Comparison of ENCODE assay signal across 1 cellular context in the genomic region with DNA sequence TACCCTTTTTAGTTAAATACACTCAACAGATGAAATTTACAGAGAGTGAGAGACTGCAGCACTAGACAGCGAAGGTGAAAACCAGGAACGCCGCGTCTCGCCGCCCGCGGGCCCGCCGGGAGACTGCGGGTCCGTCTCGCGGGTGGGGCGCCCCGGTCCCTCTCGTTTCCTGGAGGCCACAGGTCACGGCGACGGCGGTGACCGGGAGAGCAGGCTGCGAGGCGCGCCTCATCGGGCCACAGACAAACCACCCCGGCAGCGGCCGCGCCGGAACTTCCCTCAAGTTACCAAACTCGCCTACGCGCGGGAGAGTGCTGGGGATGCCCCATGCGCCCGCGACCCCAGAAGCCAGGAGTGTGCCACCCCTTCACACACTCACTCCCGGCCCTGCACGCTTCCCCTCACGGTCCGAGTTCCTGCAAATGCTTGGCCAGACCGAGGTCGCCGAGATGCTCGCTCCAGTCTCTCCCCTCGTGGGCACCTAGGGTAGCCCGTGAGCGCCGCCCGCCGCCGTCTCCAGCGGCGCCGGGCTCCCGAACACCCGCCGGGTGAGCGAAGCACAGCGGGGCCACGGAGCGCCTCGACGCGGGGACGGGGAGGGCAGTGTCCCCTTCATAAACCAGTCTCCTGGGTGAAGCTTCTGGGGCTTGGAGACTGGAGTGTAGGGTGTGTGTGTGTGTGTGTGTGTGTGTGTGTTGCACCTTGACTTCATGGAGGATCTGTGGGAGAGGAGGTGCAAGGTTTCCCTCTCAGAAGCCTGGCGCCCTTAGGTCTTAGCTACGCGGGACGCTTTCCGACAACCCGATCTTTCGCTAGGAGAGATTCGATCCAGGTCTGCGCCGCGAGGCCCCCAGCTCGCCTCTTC.
TF ChIP-seq lines count a peak whose summit lies in the region.

No MANE protein-coding gene starts in this region.

TF ChIP-seq in SK-N-SH treated with all-trans-retinoic acid at 6 μM for 48 hours, 23 proteins besides CTCF, POLR2A, EP300 and RAD21 (continued from another document):
- TF ChIP-seq, protein P1, sequence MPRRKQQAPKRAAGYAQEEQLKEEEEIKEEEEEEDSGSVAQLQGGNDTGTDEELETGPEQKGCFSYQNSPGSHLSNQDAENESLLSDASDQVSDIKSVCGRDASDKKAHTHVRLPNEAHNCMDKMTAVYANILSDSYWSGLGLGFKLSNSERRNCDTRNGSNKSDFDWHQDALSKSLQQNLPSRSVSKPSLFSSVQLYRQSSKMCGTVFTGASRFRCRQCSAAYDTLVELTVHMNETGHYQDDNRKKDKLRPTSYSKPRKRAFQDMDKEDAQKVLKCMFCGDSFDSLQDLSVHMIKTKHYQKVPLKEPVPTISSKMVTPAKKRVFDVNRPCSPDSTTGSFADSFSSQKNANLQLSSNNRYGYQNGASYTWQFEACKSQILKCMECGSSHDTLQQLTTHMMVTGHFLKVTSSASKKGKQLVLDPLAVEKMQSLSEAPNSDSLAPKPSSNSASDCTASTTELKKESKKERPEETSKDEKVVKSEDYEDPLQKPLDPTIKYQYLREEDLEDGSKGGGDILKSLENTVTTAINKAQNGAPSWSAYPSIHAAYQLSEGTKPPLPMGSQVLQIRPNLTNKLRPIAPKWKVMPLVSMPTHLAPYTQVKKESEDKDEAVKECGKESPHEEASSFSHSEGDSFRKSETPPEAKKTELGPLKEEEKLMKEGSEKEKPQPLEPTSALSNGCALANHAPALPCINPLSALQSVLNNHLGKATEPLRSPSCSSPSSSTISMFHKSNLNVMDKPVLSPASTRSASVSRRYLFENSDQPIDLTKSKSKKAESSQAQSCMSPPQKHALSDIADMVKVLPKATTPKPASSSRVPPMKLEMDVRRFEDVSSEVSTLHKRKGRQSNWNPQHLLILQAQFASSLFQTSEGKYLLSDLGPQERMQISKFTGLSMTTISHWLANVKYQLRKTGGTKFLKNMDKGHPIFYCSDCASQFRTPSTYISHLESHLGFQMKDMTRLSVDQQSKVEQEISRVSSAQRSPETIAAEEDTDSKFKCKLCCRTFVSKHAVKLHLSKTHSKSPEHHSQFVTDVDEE (CRISPR knock-in tag; IDR thresholded peaks at IDR 0.05), result no peak
- TF ChIP-seq, protein P2, sequence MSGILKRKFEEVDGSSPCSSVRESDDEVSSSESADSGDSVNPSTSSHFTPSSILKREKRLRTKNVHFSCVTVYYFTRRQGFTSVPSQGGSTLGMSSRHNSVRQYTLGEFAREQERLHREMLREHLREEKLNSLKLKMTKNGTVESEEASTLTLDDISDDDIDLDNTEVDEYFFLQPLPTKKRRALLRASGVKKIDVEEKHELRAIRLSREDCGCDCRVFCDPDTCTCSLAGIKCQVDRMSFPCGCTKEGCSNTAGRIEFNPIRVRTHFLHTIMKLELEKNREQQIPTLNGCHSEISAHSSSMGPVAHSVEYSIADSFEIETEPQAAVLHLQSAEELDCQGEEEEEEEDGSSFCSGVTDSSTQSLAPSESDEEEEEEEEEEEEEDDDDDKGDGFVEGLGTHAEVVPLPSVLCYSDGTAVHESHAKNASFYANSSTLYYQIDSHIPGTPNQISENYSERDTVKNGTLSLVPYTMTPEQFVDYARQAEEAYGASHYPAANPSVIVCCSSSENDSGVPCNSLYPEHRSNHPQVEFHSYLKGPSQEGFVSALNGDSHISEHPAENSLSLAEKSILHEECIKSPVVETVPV (CRISPR knock-in tag; IDR thresholded peaks at IDR 0.05), result no peak
- no peak for TF ChIP-seq ZFP3 (CRISPR knock-in tag; IDR thresholded peaks at IDR 0.05)
- no peak for TF ChIP-seq CSDC2 (CRISPR knock-in tag; IDR thresholded peaks at IDR 0.05)
- no peak for TF ChIP-seq ZNF8 (CRISPR knock-in tag; IDR thresholded peaks at IDR 0.05)
- TF ChIP-seq PPARA (CRISPR knock-in tag; IDR thresholded peaks at IDR 0.05; ENCODE audit: borderline replicate concordance), result no peak
- no peak for TF ChIP-seq ESRRG (CRISPR knock-in tag; IDR thresholded peaks at IDR 0.05)
- TF ChIP-seq, protein P3, sequence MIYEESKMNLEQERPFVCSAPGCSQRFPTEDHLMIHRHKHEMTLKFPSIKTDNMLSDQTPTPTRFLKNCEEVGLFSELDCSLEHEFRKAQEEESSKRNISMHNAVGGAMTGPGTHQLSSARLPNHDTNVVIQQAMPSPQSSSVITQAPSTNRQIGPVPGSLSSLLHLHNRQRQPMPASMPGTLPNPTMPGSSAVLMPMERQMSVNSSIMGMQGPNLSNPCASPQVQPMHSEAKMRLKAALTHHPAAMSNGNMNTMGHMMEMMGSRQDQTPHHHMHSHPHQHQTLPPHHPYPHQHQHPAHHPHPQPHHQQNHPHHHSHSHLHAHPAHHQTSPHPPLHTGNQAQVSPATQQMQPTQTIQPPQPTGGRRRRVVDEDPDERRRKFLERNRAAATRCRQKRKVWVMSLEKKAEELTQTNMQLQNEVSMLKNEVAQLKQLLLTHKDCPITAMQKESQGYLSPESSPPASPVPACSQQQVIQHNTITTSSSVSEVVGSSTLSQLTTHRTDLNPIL (CRISPR knock-in tag; IDR thresholded peaks at IDR 0.05; ENCODE audit: low read depth), result no peak
TF ChIP-seq in SK-N-SH treated with all-trans-retinoic acid at 6 μM for 48 hours: peak in this region for 0.
